Comparison of ENCODE assay signal across 17 cellular contexts in the genomic region with DNA sequence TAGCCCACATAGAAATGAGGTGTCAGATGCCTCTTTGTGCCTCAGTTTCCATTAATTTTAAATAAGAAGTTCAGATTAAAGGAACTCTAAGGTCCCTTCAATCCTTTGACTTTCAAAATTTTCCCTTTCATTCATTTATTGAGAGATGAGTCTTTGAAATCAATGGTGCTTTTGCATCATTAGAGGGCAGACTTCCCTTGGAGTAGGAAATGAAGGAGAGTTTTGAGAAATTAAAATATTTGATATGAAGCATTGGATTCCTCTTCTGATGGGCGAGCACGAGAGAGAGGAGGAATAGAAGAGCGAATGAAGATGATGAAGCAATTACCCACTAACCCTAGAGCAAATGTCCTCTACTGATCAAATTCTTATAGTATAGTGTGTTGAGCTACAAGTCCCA.
DNase-seq lines count a peak whose midpoint lies in the region; ATAC-seq and TF ChIP-seq lines count a peak whose summit lies in the region.
"Had no signal": no experiment of that assay in that cellular context is flagged by ENCODE, and none has a peak within 500 bp of the region (broad histone marks: within the 10 kb centered on the region; RNA-seq: fewer than 3 reads in every experiment).

No MANE protein-coding gene starts in this region.

- no peak for ATAC-seq in GM21390 (IDR thresholded peaks at IDR 0.05; ENCODE audit: unreplicated experiment)
- ATAC-seq: activated naive CD8-positive, alpha-beta T cell treated with anti-CD3 and anti-CD28 coated beads, Interleukin-2, amount 50 U/mL, for 24 hours had no signal

- no peaks in the 10 kb centered on the region for H3K27me3 Mint-ChIP-seq in osteocyte (ENCODE audit: unreplicated experiment)
- H3K27me3 Mint-ChIP-seq: activated naive CD8-positive, alpha-beta T cell treated with anti-CD3 and anti-CD28 coated beads, Interleukin-2, amount 50 U/mL, for 24 hours had no signal

- H3K27ac Mint-ChIP-seq in osteocyte (ENCODE audit: unreplicated experiment): no peak overlapping the region
- H3K27ac Mint-ChIP-seq: activated naive CD8-positive, alpha-beta T cell treated with anti-CD3 and anti-CD28 coated beads, Interleukin-2, amount 50 U/mL, for 24 hours; CD4-positive, CD25-positive, alpha-beta regulatory T cell; dendritic cell treated with granulocyte-macrophage colony-stimulating factor and Interleukin-4, amounts not matched to agents 40 ng/mL and 50 ng/mL, for 4 days; neural progenitor cell had no signal

- no peaks in the 10 kb centered on the region for H3K4me1 Mint-ChIP-seq in osteocyte (ENCODE audit: unreplicated experiment)
- H3K4me1 Mint-ChIP-seq: activated naive CD8-positive, alpha-beta T cell treated with anti-CD3 and anti-CD28 coated beads, Interleukin-2, amount 50 U/mL, for 24 hours; CD4-positive, CD25-positive, alpha-beta regulatory T cell; neural progenitor cell had no signal

- no peaks in the 10 kb centered on the region for H3K4me1 ChIP-seq in PC-9 (replicated peaks; ENCODE audit: insufficient read depth)
- H3K4me1 ChIP-seq: neural progenitor cell had no signal

- no peak overlapping the region for H3K4me3 Mint-ChIP-seq in osteocyte (ENCODE audit: unreplicated experiment)
- H3K4me3 Mint-ChIP-seq: activated naive CD8-positive, alpha-beta T cell treated with anti-CD3 and anti-CD28 coated beads, Interleukin-2, amount 50 U/mL, for 24 hours; CD4-positive, CD25-positive, alpha-beta regulatory T cell; dendritic cell treated with granulocyte-macrophage colony-stimulating factor and Interleukin-4, amounts not matched to agents 40 ng/mL and 50 ng/mL, for 4 days; neural progenitor cell had no signal

- H3K36me3 ChIP-seq in PC-9 (ENCODE audit: low read depth): no peaks in the 10 kb centered on the region
- H3K36me3 ChIP-seq: neural progenitor cell had no signal

- POLR2A ChIA-PET in PC-9 (lab: Charles Lee; ENCODE audit: unreplicated experiment): no interaction called here

- no peak overlapping the region for H2AFZ ChIP-seq in PC-9
- H2AFZ ChIP-seq: neural progenitor cell had no signal

- no peaks in the 10 kb centered on the region for H4K20me1 ChIP-seq in PC-9 (ENCODE audit: insufficient read depth)

- no peak overlapping the region for H3K27ac ChIP-seq in C4-2B
- no peak overlapping the region for H3K27ac ChIP-seq in PC-9
- H3K27ac ChIP-seq: HL-60, neural progenitor cell, SK-N-MC had no signal

- H3K4me2 ChIP-seq in PC-9: no peak overlapping the region
- H3K4me2 ChIP-seq: neural progenitor cell had no signal

- no TSS peak for BruUV-seq in PC-9 (replicated peaks; lab: Mats Ljungman, UMichigan)

- H3K9me3 Mint-ChIP-seq in osteocyte (ENCODE audit: unreplicated experiment): peaks cover 18% of the 10 kb centered on the region
- H3K9me3 Mint-ChIP-seq: activated naive CD8-positive, alpha-beta T cell treated with anti-CD3 and anti-CD28 coated beads, Interleukin-2, amount 50 U/mL, for 24 hours; dendritic cell treated with granulocyte-macrophage colony-stimulating factor and Interleukin-4, amounts not matched to agents 40 ng/mL and 50 ng/mL, for 4 days; neural progenitor cell had no signal

- no peaks in the 10 kb centered on the region for H3K9me3 ChIP-seq in PC-9 (ENCODE audit: insufficient read depth, low read depth)

- peaks cover 8% of the 10 kb centered on the region for H3K9me2 ChIP-seq in PC-9 (ENCODE audit: insufficient read depth)

- CTCF ChIA-PET in PC-9 (lab: Charles Lee): no interaction called here

- H3K36me3 Mint-ChIP-seq in osteocyte (ENCODE audit: unreplicated experiment): no peaks in the 10 kb centered on the region
- H3K36me3 Mint-ChIP-seq: CD4-positive, CD25-positive, alpha-beta regulatory T cell; neural progenitor cell had no signal

- no peak overlapping the region for H3K4me3 ChIP-seq in PC-9
- no peak overlapping the region for H3K4me3 ChIP-seq in epithelial cell of proximal tubule (ENCODE audit: low read depth, low read length)
- H3K4me3 ChIP-seq: neural progenitor cell, SK-N-MC had no signal

- TF ChIP-seq CTCF in C4-2B (conservative IDR thresholded peaks at IDR 0.05) (peak; percentile 11), PC-9 (conservative IDR thresholded peaks at IDR 0.05) (peak; percentile 51; the same call in 1 of the 2 replicates), epithelial cell of proximal tubule (conservative IDR thresholded peaks at IDR 0.05; ENCODE audit: low read depth, low read length) (peak; percentile 45), osteocyte (IDR thresholded peaks at IDR 0.05) (peak; percentile 46)

- no peaks in the 10 kb centered on the region for H3K79me2 ChIP-seq in PC-9 (ENCODE audit: low read depth)

- no peaks in the 10 kb centered on the region for H3K27me3 ChIP-seq in PC-9 (ENCODE audit: insufficient read depth, low read depth)
- H3K27me3 ChIP-seq: neural progenitor cell had no signal

- H3F3A ChIP-seq in PC-9 (ENCODE audit: insufficient read depth, low read depth): no peaks in the 10 kb centered on the region

- DNase-seq in PC-9 (no peak), epithelial cell of proximal tubule (ENCODE audit: low read depth) (no peak), osteocyte (ENCODE audit: extremely low spot score, unreplicated experiment) (no peak), medulla oblongata (ENCODE audit: extremely low spot score) (no peak), hepatic stellate cell (ENCODE audit: low spot score) (no peak)
- DNase-seq: activated CD4-positive, alpha-beta T cell treated with anti-CD3 and anti-CD28 coated beads, Interleukin-2, amount 50 U/mL, for 4 hours; activated naive CD8-positive, alpha-beta T cell treated with anti-CD3 and anti-CD28 coated beads, Interleukin-2, amount 50 U/mL, for 24 hours; CD4-positive, CD25-positive, alpha-beta regulatory T cell; mesendoderm; NCI-H1436; NCI-H446 treated with DMSO at 0.1 percent for 48 hours had no signal

- intact Hi-C loops in PC-9 (cut with micrococcal nuclease; ENCODE audit: unreplicated experiment): no loop called here
